Comparison of ENCODE assay signal across 34 cellular contexts in genomic region chr7:71777278-71777677, GRCh38.
"Had no signal": no experiment of that assay in that cellular context is flagged by ENCODE, and none has a peak within 500 bp of the region (broad histone marks: within the 10 kb centered on the region; RNA-seq: fewer than 3 reads in every experiment).

No MANE protein-coding gene starts in this region.

- H3K4me1 Mint-ChIP-seq: activated B cell treated with CpG ODN at 0.5 μM for 24 hours; activated CD4-positive, alpha-beta T cell treated with anti-CD3 and anti-CD28 coated beads, Interleukin-2, amount 10 ng/mL, durations not matched to agents 24 days and 14 days; activated CD8-positive, alpha-beta memory T cell treated with anti-CD3 and anti-CD28 coated beads, Interleukin-2, amount 10 ng/mL, durations not matched to agents 7 days and 5 days; activated naive CD4-positive, alpha-beta T cell treated with anti-CD3 and anti-CD28 coated beads, Interleukin-2, amount 10 ng/mL, durations not matched to agents 7 days and 5 days; activated naive CD4-positive, alpha-beta T cell treated with anti-CD3 and anti-CD28 coated beads, Interleukin-2, amount 50 U/mL, for 24 hours; activated naive CD8-positive, alpha-beta T cell treated with anti-CD3 and anti-CD28 coated beads, Interleukin-2, amount 10 ng/mL, durations not matched to agents 7 days and 5 days; activated naive CD8-positive, alpha-beta T cell treated with anti-CD3 and anti-CD28 coated beads, Interleukin-2, amount 50 U/mL, for 24 hours had no signal

- H3K27me3 ChIP-seq: ascending aorta, cardiac muscle cell had no signal

- H3K4me1 ChIP-seq: ascending aorta had no signal

- H3K4me3 ChIP-seq: ascending aorta, cardiac muscle cell had no signal

- H3K36me3 ChIP-seq: ascending aorta, cardiac muscle cell had no signal

- H3K36me3 Mint-ChIP-seq: activated CD4-positive, alpha-beta memory T cell treated with anti-CD3 and anti-CD28 coated beads for 36 hours; activated CD8-positive, alpha-beta memory T cell treated with anti-CD3 and anti-CD28 coated beads, Interleukin-2, amount 10 ng/mL, durations not matched to agents 7 days and 5 days; activated naive CD4-positive, alpha-beta T cell treated with anti-CD3 and anti-CD28 coated beads, Interleukin-2, amount 10 ng/mL, durations not matched to agents 7 days and 5 days; activated naive CD4-positive, alpha-beta T cell treated with anti-CD3 and anti-CD28 coated beads, Interleukin-2, amount 50 U/mL, for 24 hours; activated naive CD8-positive, alpha-beta T cell; activated naive CD8-positive, alpha-beta T cell treated with anti-CD3 and anti-CD28 coated beads, Interleukin-2, amount 10 ng/mL, durations not matched to agents 7 days and 5 days; brain had no signal

- H3K27me3 Mint-ChIP-seq: activated B cell treated with CpG ODN at 0.5 μM for 24 hours; activated CD4-positive, alpha-beta memory T cell treated with anti-CD3 and anti-CD28 coated beads for 36 hours; activated CD4-positive, alpha-beta T cell treated with anti-CD3 and anti-CD28 coated beads, Interleukin-2, amount 10 ng/mL, durations not matched to agents 24 days and 14 days; activated CD8-positive, alpha-beta memory T cell treated with anti-CD3 and anti-CD28 coated beads, Interleukin-2, amount 10 ng/mL, durations not matched to agents 7 days and 5 days; activated CD8-positive, alpha-beta T cell treated with anti-CD3 and anti-CD28 coated beads for 36 hours; activated naive CD4-positive, alpha-beta T cell treated with anti-CD3 and anti-CD28 coated beads, Interleukin-2, amount 10 ng/mL, durations not matched to agents 7 days and 5 days; activated naive CD4-positive, alpha-beta T cell treated with anti-CD3 and anti-CD28 coated beads, Interleukin-2, amount 50 U/mL, for 24 hours; activated naive CD8-positive, alpha-beta T cell; activated naive CD8-positive, alpha-beta T cell treated with anti-CD3 and anti-CD28 coated beads, Interleukin-2, amount 10 ng/mL, durations not matched to agents 7 days and 5 days; activated naive CD8-positive, alpha-beta T cell treated with anti-CD3 and anti-CD28 coated beads, Interleukin-2, amount 50 U/mL, for 24 hours; activated T-cell treated with anti-CD3 and anti-CD28 coated beads, Interleukin-2, amount 50 U/mL, for 24 hours had no signal

- H3K9me3 Mint-ChIP-seq: activated CD8-positive, alpha-beta T cell treated with anti-CD3 and anti-CD28 coated beads for 36 hours; activated naive CD8-positive, alpha-beta T cell treated with anti-CD3 and anti-CD28 coated beads, Interleukin-2, amount 10 ng/mL, durations not matched to agents 7 days and 5 days; activated naive CD8-positive, alpha-beta T cell treated with anti-CD3 and anti-CD28 coated beads, Interleukin-2, amount 50 U/mL, for 24 hours; activated T-cell treated with anti-CD3 and anti-CD28 coated beads, Interleukin-2, amount 50 U/mL, for 24 hours had no signal

- H3K4me3 Mint-ChIP-seq: activated B cell treated with CpG ODN at 0.5 μM for 24 hours; activated CD4-positive, alpha-beta memory T cell treated with anti-CD3 and anti-CD28 coated beads for 36 hours; activated CD4-positive, alpha-beta T cell treated with anti-CD3 and anti-CD28 coated beads, Interleukin-2, amount 10 ng/mL, durations not matched to agents 24 days and 14 days; activated CD8-positive, alpha-beta memory T cell treated with anti-CD3 and anti-CD28 coated beads, Interleukin-2, amount 10 ng/mL, durations not matched to agents 7 days and 5 days; activated CD8-positive, alpha-beta T cell treated with anti-CD3 and anti-CD28 coated beads for 36 hours; activated naive CD4-positive, alpha-beta T cell treated with anti-CD3 and anti-CD28 coated beads, Interleukin-2, amount 10 ng/mL, durations not matched to agents 7 days and 5 days; activated naive CD4-positive, alpha-beta T cell treated with anti-CD3 and anti-CD28 coated beads, Interleukin-2, amount 50 U/mL, for 24 hours; activated naive CD8-positive, alpha-beta T cell; activated naive CD8-positive, alpha-beta T cell treated with anti-CD3 and anti-CD28 coated beads, Interleukin-2, amount 10 ng/mL, durations not matched to agents 7 days and 5 days; activated naive CD8-positive, alpha-beta T cell treated with anti-CD3 and anti-CD28 coated beads, Interleukin-2, amount 50 U/mL, for 24 hours; activated T-cell treated with anti-CD3 and anti-CD28 coated beads, Interleukin-2, amount 50 U/mL, for 24 hours; brain; T-helper 1 cell treated with Interleukin-12 subunit alpha and Interleukin-12 subunit beta and Interleukin-4 antibody, amounts not matched to agents 30 μg/mL and 1 μg/mL, for 36 hours; T-helper 2 cell treated with Interferon-gamma antibody and Interleukin-4, amounts not matched to agents 5 μg/mL and 100 μg/mL, for 36 hours had no signal

- H3K9me3 ChIP-seq: ascending aorta had no signal

- H3K27ac ChIP-seq: ascending aorta, cardiac muscle cell, VCaP had no signal

- H3K27ac Mint-ChIP-seq: activated B cell treated with CpG ODN at 0.5 μM for 24 hours; activated CD4-positive, alpha-beta memory T cell treated with anti-CD3 and anti-CD28 coated beads for 36 hours; activated CD4-positive, alpha-beta T cell treated with anti-CD3 and anti-CD28 coated beads, Interleukin-2, amount 10 ng/mL, durations not matched to agents 24 days and 14 days; activated CD8-positive, alpha-beta memory T cell treated with anti-CD3 and anti-CD28 coated beads, Interleukin-2, amount 10 ng/mL, durations not matched to agents 7 days and 5 days; activated CD8-positive, alpha-beta T cell treated with anti-CD3 and anti-CD28 coated beads for 36 hours; activated naive CD4-positive, alpha-beta T cell treated with anti-CD3 and anti-CD28 coated beads, Interleukin-2, amount 10 ng/mL, durations not matched to agents 7 days and 5 days; activated naive CD4-positive, alpha-beta T cell treated with anti-CD3 and anti-CD28 coated beads, Interleukin-2, amount 50 U/mL, for 24 hours; activated naive CD8-positive, alpha-beta T cell; activated naive CD8-positive, alpha-beta T cell treated with anti-CD3 and anti-CD28 coated beads, Interleukin-2, amount 10 ng/mL, durations not matched to agents 7 days and 5 days; activated naive CD8-positive, alpha-beta T cell treated with anti-CD3 and anti-CD28 coated beads, Interleukin-2, amount 50 U/mL, for 24 hours; activated T-cell treated with anti-CD3 and anti-CD28 coated beads, Interleukin-2, amount 50 U/mL, for 24 hours; activated T-helper 2 cell treated with anti-CD3 and anti-CD28 coated beads, Interferon-gamma antibody, Interleukin-2, Interleukin-4, amounts not matched to agents 10 μg/mL and 5 μg/mL and 100 μg/mL, durations not matched to agents 14 hours and 24 hours and 36 hours; brain; T-helper 1 cell treated with Interleukin-12 subunit alpha and Interleukin-12 subunit beta and Interleukin-4 antibody, amounts not matched to agents 30 μg/mL and 1 μg/mL, for 36 hours; T-helper 2 cell treated with Interferon-gamma antibody and Interleukin-4, amounts not matched to agents 5 μg/mL and 100 μg/mL, for 36 hours had no signal

- ATAC-seq: activated CD8-positive, alpha-beta memory T cell treated with anti-CD3 and anti-CD28 coated beads, Interleukin-2, amount 10 ng/mL, durations not matched to agents 7 days and 5 days; activated CD8-positive, alpha-beta T cell treated with anti-CD3 and anti-CD28 coated beads for 36 hours; activated naive CD8-positive, alpha-beta T cell treated with anti-CD3 and anti-CD28 coated beads, Interleukin-2, amount 50 U/mL, for 24 hours had no signal

- DNase-seq: activated B cell treated with CpG ODN at 0.5 μM for 24 hours; activated CD4-positive, alpha-beta memory T cell treated with anti-CD3 and anti-CD28 coated beads for 36 hours; activated CD4-positive, alpha-beta T cell treated with anti-CD3 and anti-CD28 coated beads for 4 hours; activated CD4-positive, alpha-beta T cell treated with anti-CD3 and anti-CD28 coated beads, Interleukin-2, amount 10 ng/mL, durations not matched to agents 24 days and 14 days; activated CD4-positive, alpha-beta T cell treated with anti-CD3 and anti-CD28 coated beads, Interleukin-2, amount 50 U/mL, for 1 hour; activated CD4-positive, alpha-beta T cell treated with anti-CD3 and anti-CD28 coated beads, Interleukin-2, amount 50 U/mL, for 4 hours; activated CD4-positive, CD25-positive, alpha-beta regulatory T cell treated with anti-CD3 and anti-CD28 coated beads, Interleukin-2, amount 50 U/mL, for 72 hours; activated CD8-positive, alpha-beta memory T cell treated with anti-CD3 and anti-CD28 coated beads, Interleukin-2, amount 10 ng/mL, durations not matched to agents 7 days and 5 days; activated CD8-positive, alpha-beta memory T cell treated with anti-CD3 and anti-CD28 coated beads, Interleukin-2, amount 50 U/mL, for 48 hours; activated CD8-positive, alpha-beta T cell treated with anti-CD3 and anti-CD28 coated beads for 36 hours; activated effector memory CD4-positive, alpha-beta T cell treated with Interleukin-2 at 50 U/mL for 16 hours; activated gamma-delta T cell; activated naive CD4-positive, alpha-beta T cell treated with anti-CD3 and anti-CD28 coated beads, Interleukin-2, amount 10 ng/mL, durations not matched to agents 7 days and 5 days; activated naive CD4-positive, alpha-beta T cell treated with Interleukin-2 at 50 U/mL for 16 hours; activated naive CD8-positive, alpha-beta T cell treated with anti-CD3 and anti-CD28 coated beads, Interleukin-2, amount 10 ng/mL, durations not matched to agents 7 days and 5 days; activated naive CD8-positive, alpha-beta T cell treated with anti-CD3 and anti-CD28 coated beads, Interleukin-2, amount 50 U/mL, for 24 hours; activated T-cell treated with anti-CD3 and anti-CD28 coated beads, Interleukin-2, amount 50 U/mL, for 24 hours; activated T-cell treated with anti-CD3 and anti-CD28 coated beads, Interleukin-2, amount 50 U/mL, for 48 hours; amygdala; anterior cingulate cortex; central memory CD4-positive, alpha-beta T cell; SW 1271; T-helper 1 cell; T-helper 2 cell; T-helper 9 cell had no signal
